Comparison of ENCODE assay signal across 18 cellular contexts in the genomic region with DNA sequence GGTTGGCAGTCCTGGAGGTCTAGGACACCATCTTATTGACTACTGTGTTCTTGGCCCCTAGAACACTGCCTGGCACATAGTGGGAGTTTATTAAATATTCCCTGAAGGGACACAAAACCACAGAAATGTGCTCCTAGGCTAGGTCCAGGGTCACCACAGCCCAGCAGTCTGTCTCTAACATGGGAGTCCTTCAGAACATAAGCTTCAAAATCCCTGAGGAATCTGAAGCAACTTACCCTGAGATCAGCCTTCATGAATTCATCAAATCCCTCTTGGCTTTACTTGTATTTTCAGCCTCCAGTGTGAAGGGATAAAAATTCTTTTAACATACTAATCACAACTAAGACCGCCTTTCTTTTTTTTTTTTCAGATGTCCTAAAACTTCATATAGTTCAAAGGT. TPM values are rescaled to one million over a fixed set of nuclear protein-coding genes. Genes with fewer than 3 reads are reported as not detected.
DNase-seq lines count a peak whose midpoint lies in the region; ATAC-seq and TF ChIP-seq lines count a peak whose summit lies in the region.
"Had no signal": no experiment of that assay in that cellular context is flagged by ENCODE, and none has a peak within 500 bp of the region (broad histone marks: within the 10 kb centered on the region; RNA-seq: fewer than 3 reads in every experiment).

No MANE protein-coding gene starts in this region.

- no peak overlapping the region for H3K4me3 ChIP-seq in BLaER1 treated with 17β-estradiol and CSF1 and Interleukin-3, amounts not matched to agents 10 nM and 100 nM
- H3K4me3 ChIP-seq in GM23338 (no peak overlapping the region), retinal pigment epithelial cell (ENCODE audit: low read length) (no peak overlapping the region)
- H3K4me3 ChIP-seq: A549 had no signal

- DNase-seq in GM23338 (ENCODE audit: low spot score) (no peak), retinal pigment epithelial cell (ENCODE audit: low read depth) (peak; percentile 73), DMS79 treated with DMSO at 0.1 percent for 48 hours (lab: John Stamatoyannopoulos, UW) (no peak), mucosa of gallbladder (ENCODE audit: low spot score) (no peak)
- no peak for DNase-seq in activated T-helper 2 cell treated with anti-CD3 and anti-CD28 coated beads, Interferon-gamma antibody, Interleukin-2, Interleukin-4, amounts not matched to agents 10 μg/mL and 5 μg/mL and 100 μg/mL, durations not matched to agents 14 hours and 24 hours and 36 hours (ENCODE audit: low spot score)
- no peak for DNase-seq in stimulated activated naive CD4-positive, alpha-beta T cell treated with Interleukin-2 at 50 U/mL for 16 hours (lab: John Stamatoyannopoulos, UW)
- DNase-seq: CD4-positive, CD25-positive, alpha-beta regulatory T cell; H9; KG1; NCI-H1436 treated with DMSO at 0.1 percent for 48 hours; NCI-H1930; NCI-H510A; NCI-H774; OCI-M1; Right ventricle myocardium superior had no signal

- H3K9me3 ChIP-seq in BLaER1 treated with 17β-estradiol and CSF1 and Interleukin-3, amounts not matched to agents 10 nM and 100 nM (replicated peaks in 1 of 11) = peaks cover 0 to 20% (median 14%) of the 10 kb centered on the region in 11 experiments; a peak in 18 of 22 replicates

- no peaks in the 10 kb centered on the region for H3F3A ChIP-seq in GM23338 (replicated peaks; ENCODE audit: low read depth)

- H2AFZ ChIP-seq in GM23338 = 0 out of 2 replicates have a peak overlapping the region, but pooled peaks have one; percentile 43

- H3K9me2 ChIP-seq in GM23338 (ENCODE audit: insufficient read depth) = no peaks in the 10 kb centered on the region; the same call in 1 of the 2 replicates

- H3K79me2 ChIP-seq in GM23338 (replicated peaks; ENCODE audit: insufficient read depth) = no peaks in the 10 kb centered on the region

- peak overlapping the region in 8 of 11 experiments; percentile 15 to 88 (median 60); a peak in 12 of 22 replicates for H3K4me2 ChIP-seq in BLaER1 treated with 17β-estradiol and CSF1 and Interleukin-3, amounts not matched to agents 10 nM and 100 nM
- no peak overlapping the region for H3K4me2 ChIP-seq in GM23338

- H3K9me3 Mint-ChIP-seq in GM23338 = no peaks in the 10 kb centered on the region
- peaks cover 24% of the 10 kb centered on the region for H3K9me3 Mint-ChIP-seq in activated T-helper 2 cell treated with anti-CD3 and anti-CD28 coated beads, Interferon-gamma antibody, Interleukin-2, Interleukin-4, amounts not matched to agents 10 μg/mL and 5 μg/mL and 100 μg/mL, durations not matched to agents 14 hours and 24 hours and 36 hours
- H3K9me3 Mint-ChIP-seq: H9 had no signal

- no peak overlapping the region for H3K27ac Mint-ChIP-seq in GM23338
- peak overlapping the region; percentile 28 for H3K27ac Mint-ChIP-seq in activated T-helper 2 cell treated with anti-CD3 and anti-CD28 coated beads, Interferon-gamma antibody, Interleukin-2, Interleukin-4, amounts not matched to agents 10 μg/mL and 5 μg/mL and 100 μg/mL, durations not matched to agents 14 hours and 24 hours and 36 hours
- H3K27ac Mint-ChIP-seq: B cell; CD4-positive, CD25-positive, alpha-beta regulatory T cell had no signal

- peak overlapping the region in 1 of 11 experiments; percentile 51; a peak in 2 of 22 replicates for H3K9ac ChIP-seq in BLaER1 treated with 17β-estradiol and CSF1 and Interleukin-3, amounts not matched to agents 10 nM and 100 nM

- 0 out of 22 replicates have a peak, but pooled peaks cover 0 to 3% (median 0%) of the 10 kb centered on the region in 11 experiments for H3K27me3 ChIP-seq in BLaER1 treated with 17β-estradiol and CSF1 and Interleukin-3, amounts not matched to agents 10 nM and 100 nM
- no peaks in the 10 kb centered on the region for H3K27me3 ChIP-seq in GM23338 (ENCODE audit: insufficient read depth)

- 0 out of 22 replicates have a peak, but pooled peaks cover 0 to 5% (median 0%) of the 10 kb centered on the region in 11 experiments for H3K36me3 ChIP-seq in BLaER1 treated with 17β-estradiol and CSF1 and Interleukin-3, amounts not matched to agents 10 nM and 100 nM
- no peaks in the 10 kb centered on the region for H3K36me3 ChIP-seq in GM23338 (ENCODE audit: insufficient read depth)

- H3K36me3 Mint-ChIP-seq in GM23338 (ENCODE audit: low read depth) = no peaks in the 10 kb centered on the region
- H3K36me3 Mint-ChIP-seq in activated T-helper 2 cell treated with anti-CD3 and anti-CD28 coated beads, Interferon-gamma antibody, Interleukin-2, Interleukin-4, amounts not matched to agents 10 μg/mL and 5 μg/mL and 100 μg/mL, durations not matched to agents 14 hours and 24 hours and 36 hours (ENCODE audit: low read depth) = peaks cover 23% of the 10 kb centered on the region
- H3K36me3 Mint-ChIP-seq: CD4-positive, CD25-positive, alpha-beta regulatory T cell had no signal

- intact Hi-C loops in activated T-helper 2 cell treated with anti-CD3 and anti-CD28 coated beads, Interferon-gamma antibody, Interleukin-2, Interleukin-4, amounts not matched to agents 10 μg/mL and 5 μg/mL and 100 μg/mL, durations not matched to agents 14 hours and 24 hours and 36 hours (cut with micrococcal nuclease) = loop anchor here (2.0 kb wide), 2 partner anchors 44 to 130 kb away; no protein-coding TSS in a partner anchor

- ATAC-seq in GM23338 = no peak
- ATAC-seq: A549 had no signal

- H4K20me1 ChIP-seq in BLaER1 treated with 17β-estradiol and CSF1 and Interleukin-3, amounts not matched to agents 10 nM and 100 nM = no peaks in the 10 kb centered on the region
- no peaks in the 10 kb centered on the region for H4K20me1 ChIP-seq in GM23338 (replicated peaks; ENCODE audit: insufficient read depth)

- peak overlapping the region in 4 of 11 experiments; percentile 12 to 77 (median 48); a peak in 7 of 22 replicates for H3K27ac ChIP-seq in BLaER1 treated with 17β-estradiol and CSF1 and Interleukin-3, amounts not matched to agents 10 nM and 100 nM
- H3K27ac ChIP-seq in GM23338 (ENCODE audit: low read depth) = no peak overlapping the region
- H3K27ac ChIP-seq: A549 had no signal

- peaks cover 4% of the 10 kb centered on the region for H3K27me3 Mint-ChIP-seq in GM23338 (ENCODE audit: insufficient read depth, low read depth, poor library complexity)
- H3K27me3 Mint-ChIP-seq in activated T-helper 2 cell treated with anti-CD3 and anti-CD28 coated beads, Interferon-gamma antibody, Interleukin-2, Interleukin-4, amounts not matched to agents 10 μg/mL and 5 μg/mL and 100 μg/mL, durations not matched to agents 14 hours and 24 hours and 36 hours (ENCODE audit: low read depth) = no peaks in the 10 kb centered on the region
- H3K27me3 Mint-ChIP-seq: B cell; CD4-positive, CD25-positive, alpha-beta regulatory T cell had no signal

- no peak overlapping the region for H3K4me3 Mint-ChIP-seq in GM23338
- no peak overlapping the region for H3K4me3 Mint-ChIP-seq in activated T-helper 2 cell treated with anti-CD3 and anti-CD28 coated beads, Interferon-gamma antibody, Interleukin-2, Interleukin-4, amounts not matched to agents 10 μg/mL and 5 μg/mL and 100 μg/mL, durations not matched to agents 14 hours and 24 hours and 36 hours (ENCODE audit: low read depth)
- H3K4me3 Mint-ChIP-seq: B cell; CD4-positive, CD25-positive, alpha-beta regulatory T cell; H9 had no signal

- H3K4me1 ChIP-seq in BLaER1 treated with 17β-estradiol and CSF1 and Interleukin-3, amounts not matched to agents 10 nM and 100 nM = peaks cover 23 to 81% (median 67%) of the 10 kb centered on the region in 10 experiments
- no peaks in the 10 kb centered on the region for H3K4me1 ChIP-seq in GM23338 (ENCODE audit: insufficient read depth)

- TF ChIP-seq CTCF in GM23338 (conservative IDR thresholded peaks at IDR 0.05; ENCODE audit: low read depth in 2 of 2) (no peak), retinal pigment epithelial cell (conservative IDR thresholded peaks at IDR 0.05; ENCODE audit: low read depth, low read length) (no peak)

- peaks cover 3% of the 10 kb centered on the region; the same call in 1 of the 3 replicates for H3K4me1 Mint-ChIP-seq in GM23338
- peaks cover 67% of the 10 kb centered on the region for H3K4me1 Mint-ChIP-seq in activated T-helper 2 cell treated with anti-CD3 and anti-CD28 coated beads, Interferon-gamma antibody, Interleukin-2, Interleukin-4, amounts not matched to agents 10 μg/mL and 5 μg/mL and 100 μg/mL, durations not matched to agents 14 hours and 24 hours and 36 hours (ENCODE audit: low read depth)

TF ChIP-seq in GM23338, 12 proteins besides CTCF, POLR2A, EP300 and RAD21 (continues in another document):
- no peak for TF ChIP-seq ZNF114 (CRISPR knock-in tag; IDR thresholded peaks at IDR 0.05)
- no peak for TF ChIP-seq JUNB (IDR thresholded peaks at IDR 0.05; ENCODE audit: unreplicated experiment)
- no peak for TF ChIP-seq EZH2 (IDR thresholded peaks at IDR 0.05; ENCODE audit: low read depth, unreplicated experiment)
- TF ChIP-seq, protein P1, sequence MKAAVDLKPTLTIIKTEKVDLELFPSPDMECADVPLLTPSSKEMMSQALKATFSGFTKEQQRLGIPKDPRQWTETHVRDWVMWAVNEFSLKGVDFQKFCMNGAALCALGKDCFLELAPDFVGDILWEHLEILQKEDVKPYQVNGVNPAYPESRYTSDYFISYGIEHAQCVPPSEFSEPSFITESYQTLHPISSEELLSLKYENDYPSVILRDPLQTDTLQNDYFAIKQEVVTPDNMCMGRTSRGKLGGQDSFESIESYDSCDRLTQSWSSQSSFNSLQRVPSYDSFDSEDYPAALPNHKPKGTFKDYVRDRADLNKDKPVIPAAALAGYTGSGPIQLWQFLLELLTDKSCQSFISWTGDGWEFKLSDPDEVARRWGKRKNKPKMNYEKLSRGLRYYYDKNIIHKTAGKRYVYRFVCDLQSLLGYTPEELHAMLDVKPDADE (IDR thresholded peaks at IDR 0.05) = no peak
- no peak for TF ChIP-seq EZH2phosphoT487 (IDR thresholded peaks at IDR 0.05; ENCODE audit: unreplicated experiment)
- no peak for TF ChIP-seq STAT1 (IDR thresholded peaks at IDR 0.05; ENCODE audit: unreplicated experiment)
- TF ChIP-seq ZNF331 (CRISPR knock-in tag; IDR thresholded peaks at IDR 0.05; ENCODE audit: low read depth) = no peak

RNA-seq across cellular contexts. Expression of a gene that starts 32.7 kb away (rescaled TPM):
- 9.7 and 10.5 TPM in 2 replicates for total RNA-seq in GM23338 (2014; rRNA removed; shearing (Covaris generic))
- 5.4 and 5.5 TPM in 2 replicates for polyA plus RNA-seq in GM23338 (2016; fragmentation: Nextera tagmentation; extraction: Ambion mirVana)
- 8.1 and 9.4 TPM in 2 replicates for total RNA-seq in activated T-helper 2 cell treated with anti-CD3 and anti-CD28 coated beads, Interferon-gamma antibody, Interleukin-2, Interleukin-4, amounts not matched to agents 10 μg/mL and 5 μg/mL and 100 μg/mL, durations not matched to agents 14 hours and 24 hours and 36 hours
- 51.8 TPM for total RNA-seq in mucosa of gallbladder
